In genomic region chr11:35088226-35088625, GRCh38 we compare ENCODE assay signal across 12 cellular contexts. TPM values are rescaled to one million over a fixed set of nuclear protein-coding genes. Genes with fewer than 3 reads are reported as not detected.
DNase-seq lines count a peak whose midpoint lies in the region; ATAC-seq and TF ChIP-seq lines count a peak whose summit lies in the region.
"Had no signal": no experiment of that assay in that cellular context is flagged by ENCODE, and none has a peak within 500 bp of the region (broad histone marks: within the 10 kb centered on the region; RNA-seq: fewer than 3 reads in every experiment).

No MANE protein-coding gene starts in this region.

- no peak overlapping the region for H4K8ac ChIP-seq in mesenchymal stem cell (ENCODE audit: low read length)

- intact Hi-C loops in left ventricle myocardium superior (cut with micrococcal nuclease) = no loop called here
- intact Hi-C loops in Right ventricle myocardium superior (cut with DNase I) = no loop called here
- intact Hi-C loops in upper lobe of right lung (cut with DNase I) = no loop called here
- intact Hi-C loops in sciatic nerve (cut with DNase I) = no loop called here

- WGBS in mesenchymal stem cell = 100% methylated on average over 2 of the region's 2 CpGs

- H3K27ac ChIP-seq in mesenchymal stem cell (ENCODE audit: low read length, poor library complexity, severe bottlenecking) = no peak overlapping the region
- H3K27ac ChIP-seq in upper lobe of right lung = peak overlapping the region; percentile 12
- H3K27ac ChIP-seq: VCaP had no signal

- H3K27ac Mint-ChIP-seq in activated T-helper 17 cell treated with anti-CD3 and anti-CD28 coated beads, Interleukin-2, amount 50 U/mL, for 72 hours = peak overlapping the region; percentile 89

- H3K9me3 ChIP-seq in mesenchymal stem cell (ENCODE audit: control insufficient read depth, low read length) (no peaks in the 10 kb centered on the region), upper lobe of right lung (no peaks in the 10 kb centered on the region)

- H3K23ac ChIP-seq in mesenchymal stem cell (ENCODE audit: low read length in 2 of 2) = no peak overlapping the region

- H3K4me3 ChIP-seq in mesenchymal stem cell (ENCODE audit: insufficient read depth in 1 of 2, low read depth in 1 of 2, low read length in 2 of 2) (peak overlapping the region in 1 of 2 experiments; percentile 31), upper lobe of right lung (no peak overlapping the region)

- H2AFZ ChIP-seq in mesenchymal stem cell (ENCODE audit: low read depth, low read length) = no peak overlapping the region

- no peak overlapping the region for H2AK5ac ChIP-seq in mesenchymal stem cell (ENCODE audit: low read length, severe bottlenecking)

- ATAC-seq in left ventricle myocardium superior (peak; percentile 3), Right ventricle myocardium superior (ENCODE audit: poor library complexity) (no peak), upper lobe of right lung (no peak), GM19324 (IDR thresholded peaks at IDR 0.05; ENCODE audit: low FRiP score, unreplicated experiment) (no peak), sciatic nerve (no peak), HG02678 (IDR thresholded peaks at IDR 0.05; ENCODE audit: unreplicated experiment) (no peak)
- peak; percentile 67 for ATAC-seq in activated T-helper 17 cell treated with anti-CD3 and anti-CD28 coated beads, Interleukin-2, amount 50 U/mL, for 72 hours (replicated peaks)

- H3K27me3 Mint-ChIP-seq in activated T-helper 17 cell treated with anti-CD3 and anti-CD28 coated beads, Interleukin-2, amount 50 U/mL, for 72 hours = no peaks in the 10 kb centered on the region

- H3K27me3 ChIP-seq in mesenchymal stem cell (ENCODE audit: control insufficient read depth in 1 of 2, insufficient read depth in 1 of 2, low read length in 2 of 2) (no peaks in the 10 kb centered on the region), upper lobe of right lung (no peaks in the 10 kb centered on the region)

- H3K4me2 ChIP-seq in mesenchymal stem cell (ENCODE audit: low read length, poor library complexity, severe bottlenecking) = no peak overlapping the region

- H2BK120ac ChIP-seq in mesenchymal stem cell (ENCODE audit: low read depth, low read length) = no peak overlapping the region

- H3K4me1 ChIP-seq in mesenchymal stem cell (ENCODE audit: control insufficient read depth, insufficient read depth, low read depth, low read length) (peaks cover 6% of the 10 kb centered on the region), upper lobe of right lung (peaks cover 35% of the 10 kb centered on the region)

- no peaks in the 10 kb centered on the region for H3K9me3 Mint-ChIP-seq in activated T-helper 17 cell treated with anti-CD3 and anti-CD28 coated beads, Interleukin-2, amount 50 U/mL, for 72 hours

- H3K4me3 Mint-ChIP-seq in activated T-helper 17 cell treated with anti-CD3 and anti-CD28 coated beads, Interleukin-2, amount 50 U/mL, for 72 hours = peak overlapping the region; percentile 77

- no peak overlapping the region for H2BK5ac ChIP-seq in mesenchymal stem cell (ENCODE audit: low read depth, low read length, poor library complexity, severe bottlenecking)

- TF ChIP-seq CTCF in upper lobe of right lung (IDR thresholded peaks at IDR 0.05) = no peak

- H3K4me1 Mint-ChIP-seq in activated T-helper 17 cell treated with anti-CD3 and anti-CD28 coated beads, Interleukin-2, amount 50 U/mL, for 72 hours = peaks cover 39% of the 10 kb centered on the region

- H3K36me3 ChIP-seq in mesenchymal stem cell (ENCODE audit: control insufficient read depth in 1 of 2, insufficient read depth in 2 of 2, low read depth in 1 of 2, low read length in 2 of 2) (no peaks in the 10 kb centered on the region), upper lobe of right lung (no peaks in the 10 kb centered on the region)

- DNase-seq in left ventricle myocardium superior (no peak), Right ventricle myocardium superior (no peak), mesenchymal stem cell (no peak), upper lobe of right lung (no peak), sciatic nerve (ENCODE audit: low spot score) (no peak)
- DNase-seq: activated gamma-delta T cell, NCI-H510A, SHP77 treated with DMSO at 0.1 percent for 48 hours had no signal

- H3K9ac ChIP-seq in mesenchymal stem cell (ENCODE audit: low read length) = peak overlapping the region; percentile 9

- no peaks in the 10 kb centered on the region for H3K36me3 Mint-ChIP-seq in activated T-helper 17 cell treated with anti-CD3 and anti-CD28 coated beads, Interleukin-2, amount 50 U/mL, for 72 hours (ENCODE audit: low read depth)

- no peak overlapping the region for H2BK15ac ChIP-seq in mesenchymal stem cell (ENCODE audit: low read depth, poor library complexity, severe bottlenecking)

- peaks cover 2% of the 10 kb centered on the region for H3K79me1 ChIP-seq in mesenchymal stem cell (replicated peaks; ENCODE audit: low read length, poor library complexity, severe bottlenecking)

- H3K14ac ChIP-seq in mesenchymal stem cell (ENCODE audit: low read length in 2 of 2) = no peak overlapping the region

- no peak overlapping the region for H4K91ac ChIP-seq in mesenchymal stem cell (ENCODE audit: low read length)

- peak overlapping the region; percentile 10 to 40 for H3K18ac ChIP-seq in mesenchymal stem cell (ENCODE audit: low read depth in 1 of 2, low read length in 2 of 2)

- H2BK12ac ChIP-seq in mesenchymal stem cell (ENCODE audit: low read length in 2 of 2) = peak overlapping the region; percentile 29 to 79

- H3K4ac ChIP-seq in mesenchymal stem cell (ENCODE audit: low read depth in 1 of 2, low read length in 2 of 2) = peak overlapping the region in 1 of 2 experiments; percentile 47

RNA-seq across cellular contexts. Expression of gene CD44, which starts 50.7 kb away (rescaled TPM):
- total RNA-seq in left ventricle myocardium superior = 19.6 TPM
- 15.4 TPM for total RNA-seq in Right ventricle myocardium superior
- 100 to 1,000 TPM; 408 to 664 TPM for total RNA-seq in activated T-helper 17 cell treated with anti-CD3 and anti-CD28 coated beads, Interleukin-2, amount 50 U/mL, for 72 hours
- 1,373 TPM for polyA plus RNA-seq in mesenchymal stem cell (2013, experiment 1 of 2)
- polyA plus RNA-seq in mesenchymal stem cell (2013, experiment 2 of 2) = 1,315 TPM
- 548 TPM for total RNA-seq in upper lobe of right lung
- total RNA-seq in sciatic nerve = 188 TPM

Comparison
In these comparisons a context has a peak if more than half of its experiments do, and no peak if none do; other contexts are left out.
1. ATAC-seq: peak in left ventricle myocardium superior (single experiment) and activated T-helper 17 cell treated with anti-CD3 and anti-CD28 coated beads, Interleukin-2, amount 50 U/mL, for 72 hours (single experiment); none in Right ventricle myocardium superior (single experiment), upper lobe of right lung (single experiment), GM19324 (single experiment), sciatic nerve (single experiment) and HG02678 (single experiment).